12 cellular contexts compared by ENCODE assay signal in genomic region chr5:147303976-147304375, GRCh38.
DNase-seq lines count a peak whose midpoint lies in the region; ATAC-seq and TF ChIP-seq lines count a peak whose summit lies in the region.
"Had no signal": no experiment of that assay in that cellular context is flagged by ENCODE, and none has a peak within 500 bp of the region (broad histone marks: within the 10 kb centered on the region; RNA-seq: fewer than 3 reads in every experiment).

No MANE protein-coding gene starts in this region.

- H3K4me3 ChIP-seq in AG09309 (ENCODE audit: control insufficient read depth, low read depth, low read length) = no peak overlapping the region
- no peak overlapping the region for H3K4me3 ChIP-seq in cardiac fibroblast (replicated peaks in 1 of 2; ENCODE audit: low read depth in 2 of 2, low read length in 2 of 2)
- H3K4me3 ChIP-seq: SK-N-MC had no signal

- TF ChIP-seq CTCF in AG09309 (IDR thresholded peaks at IDR 0.05; ENCODE audit: control insufficient read depth, insufficient read depth, low read depth, low read length, missing control alignments) = no peak
- no peak for TF ChIP-seq CTCF in cardiac fibroblast (IDR thresholded peaks at IDR 0.05; ENCODE audit: low read depth, low read length)

- ATAC-seq in HG03439 (IDR thresholded peaks at IDR 0.05; ENCODE audit: unreplicated experiment) = no peak
- no peak for ATAC-seq in GM21526 (IDR thresholded peaks at IDR 0.05; ENCODE audit: low FRiP score, unreplicated experiment)
- ATAC-seq: activated CD8-positive, alpha-beta T cell treated with anti-CD3 and anti-CD28 coated beads for 36 hours; naive thymus-derived CD4-positive, alpha-beta T cell had no signal

- DNase-seq in AG09309 (ENCODE audit: low read depth) = peak; percentile 54
- DNase-seq in HT1080 (ENCODE audit: low read depth) = peak; percentile 88
- DNase-seq in cardiac fibroblast (ENCODE audit: low read depth in 2 of 2) = peak; percentile 59 to 85
- peak; percentile 4 for DNase-seq in midbrain (lab: John Stamatoyannopoulos, UW)
- no peak for DNase-seq in HUDEP-2 (lab: John Stamatoyannopoulos, UW; ENCODE audit: unreplicated experiment in 76 of 76)
- no peak for DNase-seq in germinal center (ENCODE audit: low spot score)
- DNase-seq: activated CD8-positive, alpha-beta T cell treated with anti-CD3 and anti-CD28 coated beads for 36 hours; naive thymus-derived CD4-positive, alpha-beta T cell; NCI-H187 had no signal

Comparison
In these comparisons a context has a peak if more than half of its experiments do, and no peak if none do; other contexts are left out.
1. DNase-seq: peak in AG09309 (single experiment), HT1080 (single experiment), cardiac fibroblast (2 of 2) and midbrain (single experiment); none in HUDEP-2 (0 of 76) and germinal center (single experiment).